ENCODE assay signal across 1 cellular context in the genomic region with DNA sequence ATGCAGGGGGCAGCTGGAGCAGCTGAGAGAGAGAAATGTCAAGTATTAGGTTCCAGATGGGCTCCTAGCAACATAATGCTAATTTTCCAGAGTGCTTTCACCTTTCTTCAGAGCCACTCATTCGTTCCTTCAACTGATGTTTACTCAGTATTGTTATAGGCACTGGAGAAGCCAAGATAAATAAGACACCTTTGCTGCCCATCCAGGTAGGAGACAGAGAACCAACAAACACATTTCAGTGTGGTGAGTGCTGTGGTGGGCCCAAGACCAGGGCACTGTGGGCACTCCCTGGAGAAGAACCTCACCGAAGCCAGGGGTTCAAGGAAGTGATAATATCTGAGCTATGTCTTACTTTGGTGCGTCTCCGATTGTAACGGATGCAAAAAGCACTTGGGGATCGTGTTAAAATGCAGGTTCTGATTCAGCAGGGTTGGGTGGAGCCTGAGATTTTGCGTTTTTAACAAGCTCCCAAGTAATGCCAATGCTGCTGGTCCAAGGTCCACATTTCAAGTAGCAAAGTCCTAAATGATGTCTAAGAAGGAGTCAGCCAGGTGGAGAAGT.
TF ChIP-seq lines count a peak whose summit lies in the region.

No MANE protein-coding gene starts in this region.

TF ChIP-seq in GM12878, 131 proteins besides CTCF, POLR2A, EP300 and RAD21 (continued from another document):
- TF ChIP-seq, protein P1, sequence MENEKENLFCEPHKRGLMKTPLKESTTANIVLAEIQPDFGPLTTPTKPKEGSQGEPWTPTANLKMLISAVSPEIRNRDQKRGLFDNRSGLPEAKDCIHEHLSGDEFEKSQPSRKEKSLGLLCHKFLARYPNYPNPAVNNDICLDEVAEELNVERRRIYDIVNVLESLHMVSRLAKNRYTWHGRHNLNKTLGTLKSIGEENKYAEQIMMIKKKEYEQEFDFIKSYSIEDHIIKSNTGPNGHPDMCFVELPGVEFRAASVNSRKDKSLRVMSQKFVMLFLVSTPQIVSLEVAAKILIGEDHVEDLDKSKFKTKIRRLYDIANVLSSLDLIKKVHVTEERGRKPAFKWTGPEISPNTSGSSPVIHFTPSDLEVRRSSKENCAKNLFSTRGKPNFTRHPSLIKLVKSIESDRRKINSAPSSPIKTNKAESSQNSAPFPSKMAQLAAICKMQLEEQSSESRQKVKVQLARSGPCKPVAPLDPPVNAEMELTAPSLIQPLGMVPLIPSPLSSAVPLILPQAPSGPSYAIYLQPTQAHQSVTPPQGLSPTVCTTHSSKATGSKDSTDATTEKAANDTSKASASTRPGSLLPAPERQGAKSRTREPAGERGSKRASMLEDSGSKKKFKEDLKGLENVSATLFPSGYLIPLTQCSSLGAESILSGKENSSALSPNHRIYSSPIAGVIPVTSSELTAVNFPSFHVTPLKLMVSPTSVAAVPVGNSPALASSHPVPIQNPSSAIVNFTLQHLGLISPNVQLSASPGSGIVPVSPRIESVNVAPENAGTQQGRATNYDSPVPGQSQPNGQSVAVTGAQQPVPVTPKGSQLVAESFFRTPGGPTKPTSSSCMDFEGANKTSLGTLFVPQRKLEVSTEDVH (IDR thresholded peaks at IDR 0.05; ENCODE audit: low read depth, partially characterized antibody): no peak
- TF ChIP-seq, protein P2, sequence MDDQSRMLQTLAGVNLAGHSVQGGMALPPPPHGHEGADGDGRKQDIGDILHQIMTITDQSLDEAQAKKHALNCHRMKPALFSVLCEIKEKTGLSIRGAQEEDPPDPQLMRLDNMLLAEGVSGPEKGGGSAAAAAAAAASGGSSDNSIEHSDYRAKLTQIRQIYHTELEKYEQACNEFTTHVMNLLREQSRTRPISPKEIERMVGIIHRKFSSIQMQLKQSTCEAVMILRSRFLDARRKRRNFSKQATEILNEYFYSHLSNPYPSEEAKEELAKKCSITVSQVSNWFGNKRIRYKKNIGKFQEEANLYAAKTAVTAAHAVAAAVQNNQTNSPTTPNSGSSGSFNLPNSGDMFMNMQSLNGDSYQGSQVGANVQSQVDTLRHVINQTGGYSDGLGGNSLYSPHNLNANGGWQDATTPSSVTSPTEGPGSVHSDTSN (IDR thresholded peaks at IDR 0.05; ENCODE audit: insufficient replicate concordance, low read depth, low read length): no peak
- no peak for TF ChIP-seq YBX1 (IDR thresholded peaks at IDR 0.05)
